In the genomic region with DNA sequence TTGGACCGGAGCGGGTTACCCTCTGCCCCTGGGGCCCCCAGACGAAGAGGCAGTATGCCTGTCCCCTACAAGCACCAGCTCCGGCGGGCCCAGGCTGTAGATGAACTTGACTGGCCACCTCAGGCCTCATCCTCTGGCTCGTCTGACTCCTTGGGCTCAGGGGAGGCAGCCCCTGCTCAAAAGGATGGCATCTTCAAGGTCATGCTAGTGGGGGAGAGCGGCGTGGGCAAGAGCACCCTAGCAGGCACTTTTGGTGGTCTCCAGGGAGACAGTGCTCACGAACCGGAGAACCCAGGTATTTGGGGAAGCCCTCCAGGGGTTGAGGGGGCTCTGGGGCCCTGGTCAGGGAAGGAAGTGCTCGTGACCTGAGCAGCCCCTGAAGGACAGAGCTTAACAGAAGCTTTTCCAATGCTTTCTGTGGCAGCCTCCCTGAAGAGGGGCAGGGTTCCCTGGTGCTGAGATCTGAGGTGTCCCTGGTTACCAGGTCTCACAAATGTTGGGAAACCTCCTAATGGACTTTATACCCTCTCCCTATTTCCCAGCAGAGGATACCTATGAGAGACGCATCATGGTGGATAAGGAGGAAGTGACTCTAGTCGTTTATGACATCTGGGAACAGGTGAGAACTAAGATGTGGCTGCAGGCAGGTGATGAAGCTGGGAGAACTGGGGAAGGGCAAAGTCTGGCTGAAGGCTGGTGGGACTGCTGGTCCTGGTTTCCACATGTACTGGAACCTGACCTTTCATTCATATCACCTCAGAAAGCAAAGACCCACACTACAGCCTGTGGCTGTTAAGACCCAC, we compare ENCODE assay signal across 17 cellular contexts. TPM values are rescaled to one million over a fixed set of nuclear protein-coding genes. Genes with fewer than 3 reads are reported as not detected.
DNase-seq lines count a peak whose midpoint lies in the region; ATAC-seq and TF ChIP-seq lines count a peak whose summit lies in the region.
"Had no signal": no experiment of that assay in that cellular context is flagged by ENCODE, and none has a peak within 500 bp of the region (broad histone marks: within the 10 kb centered on the region; RNA-seq: fewer than 3 reads in every experiment).

No MANE protein-coding gene starts in this region.

- peaks cover 0 to 14% (median 0%) of the 10 kb centered on the region in 11 experiments; a peak in 8 of 22 replicates for H3K27me3 ChIP-seq in BLaER1 treated with 17β-estradiol and CSF1 and Interleukin-3, amounts not matched to agents 10 nM and 100 nM
- H3K27me3 ChIP-seq in heart right ventricle: peaks cover 0 to 10% (median 3%) of the 10 kb centered on the region in 7 donors

- peaks cover 32% of the 10 kb centered on the region for H3K27me3 Mint-ChIP-seq in dendritic cell treated with granulocyte-macrophage colony-stimulating factor and Interleukin-4, amounts not matched to agents 40 ng/mL and 50 ng/mL, for 4 days
- peaks cover 4% of the 10 kb centered on the region for H3K27me3 Mint-ChIP-seq in nephron progenitor cell (ENCODE audit: low read depth, poor library complexity)
- H3K27me3 Mint-ChIP-seq: activated naive CD8-positive, alpha-beta T cell treated with anti-CD3 and anti-CD28 coated beads, Interleukin-2, amount 50 U/mL, for 24 hours had no signal

- H3K27ac ChIP-seq in BLaER1 treated with 17β-estradiol and CSF1 and Interleukin-3, amounts not matched to agents 10 nM and 100 nM: no peak overlapping the region
- H3K27ac ChIP-seq in heart right ventricle: no peak overlapping the region

- no peaks in the 10 kb centered on the region for H3K9me3 Mint-ChIP-seq in dendritic cell treated with granulocyte-macrophage colony-stimulating factor and Interleukin-4, amounts not matched to agents 40 ng/mL and 50 ng/mL, for 4 days
- H3K9me3 Mint-ChIP-seq in nephron progenitor cell: no peaks in the 10 kb centered on the region
- H3K9me3 Mint-ChIP-seq: activated naive CD8-positive, alpha-beta T cell treated with anti-CD3 and anti-CD28 coated beads, Interleukin-2, amount 50 U/mL, for 24 hours; activated T-helper 1 cell treated with anti-CD3 and anti-CD28 coated beads, Interleukin-12 subunit alpha, Interleukin-12 subunit beta, Interleukin-2, Interleukin-4 antibody, amounts not matched to agents 30 ng/mL and 10 ng/mL and 1 ng/mL, durations not matched to agents 14 hours and 24 hours and 36 hours; T-helper 2 cell treated with Interferon-gamma antibody and Interleukin-4, amounts not matched to agents 5 μg/mL and 100 μg/mL, for 36 hours had no signal

- H3K4me1 Mint-ChIP-seq in dendritic cell treated with granulocyte-macrophage colony-stimulating factor and Interleukin-4, amounts not matched to agents 40 ng/mL and 50 ng/mL, for 4 days (ENCODE audit: low read depth): peaks cover 52% of the 10 kb centered on the region
- peaks cover 68% of the 10 kb centered on the region for H3K4me1 Mint-ChIP-seq in nephron progenitor cell

- H3K9me3 ChIP-seq in BLaER1 treated with 17β-estradiol and CSF1 and Interleukin-3, amounts not matched to agents 10 nM and 100 nM (replicated peaks in 1 of 11): no peaks in the 10 kb centered on the region
- no peaks in the 10 kb centered on the region for H3K9me3 ChIP-seq in heart right ventricle

- peak overlapping the region; percentile 18 to 91 (median 72); a peak in 20 of 22 replicates for H3K4me2 ChIP-seq in BLaER1 treated with 17β-estradiol and CSF1 and Interleukin-3, amounts not matched to agents 10 nM and 100 nM

- ATAC-seq in heart right ventricle: no peak
- ATAC-seq: activated naive CD8-positive, alpha-beta T cell treated with anti-CD3 and anti-CD28 coated beads, Interleukin-2, amount 50 U/mL, for 24 hours; PC-3; sciatic nerve had no signal

- peak; percentile 9 for DNase-seq in GM10266 (ENCODE audit: extremely low spot score)
- no peak for DNase-seq in nephron progenitor cell
- DNase-seq in NCI-H748 treated with DMSO at 0.1 percent for 48 hours (lab: John Stamatoyannopoulos, UW): no peak
- no peak for DNase-seq in GM19240 (ENCODE audit: insufficient read length, low spot score)
- no peak for DNase-seq in effector CD8-positive, alpha-beta T cell (lab: John Stamatoyannopoulos, UW)
- DNase-seq in heart right ventricle: no peak
- DNase-seq: activated CD4-positive, CD25-positive, alpha-beta regulatory T cell; activated naive CD8-positive, alpha-beta T cell treated with anti-CD3 and anti-CD28 coated beads, Interleukin-2, amount 50 U/mL, for 24 hours; dermis blood vessel endothelial cell; NCI-H1417 treated with DMSO at 0.1 percent for 48 hours; PC-3; stimulated activated naive CD4-positive, alpha-beta T cell had no signal

- H3K27ac Mint-ChIP-seq in dendritic cell treated with granulocyte-macrophage colony-stimulating factor and Interleukin-4, amounts not matched to agents 40 ng/mL and 50 ng/mL, for 4 days: peak overlapping the region; percentile 71
- H3K27ac Mint-ChIP-seq in nephron progenitor cell: peak overlapping the region; percentile 91
- H3K27ac Mint-ChIP-seq: activated naive CD8-positive, alpha-beta T cell treated with anti-CD3 and anti-CD28 coated beads, Interleukin-2, amount 50 U/mL, for 24 hours; activated T-helper 1 cell treated with anti-CD3 and anti-CD28 coated beads, Interleukin-12 subunit alpha, Interleukin-12 subunit beta, Interleukin-2, Interleukin-4 antibody, amounts not matched to agents 30 ng/mL and 10 ng/mL and 1 ng/mL, durations not matched to agents 14 hours and 24 hours and 36 hours; T-helper 2 cell treated with Interferon-gamma antibody and Interleukin-4, amounts not matched to agents 5 μg/mL and 100 μg/mL, for 36 hours had no signal

- intact Hi-C loops in dendritic cell treated with granulocyte-macrophage colony-stimulating factor and Interleukin-4, amounts not matched to agents 40 ng/mL and 50 ng/mL, for 4 days (cut with micrococcal nuclease): no loop called here
- intact Hi-C loops in heart right ventricle (cut with DNase I): no loop called here

- TF ChIP-seq CTCF in GM10266 (IDR thresholded peaks at IDR 0.05; ENCODE audit: control insufficient read depth, insufficient read depth, low read depth, missing control alignments) (no peak), nephron progenitor cell (IDR thresholded peaks at IDR 0.05) (no peak), heart right ventricle (IDR thresholded peaks at IDR 0.05) (no peak)

- H3K36me3 Mint-ChIP-seq in dendritic cell treated with granulocyte-macrophage colony-stimulating factor and Interleukin-4, amounts not matched to agents 40 ng/mL and 50 ng/mL, for 4 days (ENCODE audit: low read depth): no peaks in the 10 kb centered on the region
- H3K36me3 Mint-ChIP-seq in nephron progenitor cell (ENCODE audit: low read depth): no peaks in the 10 kb centered on the region

- WGBS in heart right ventricle, 2 donors: 93 to 94% methylated on average over 13 of the region's 13 CpGs

- peaks cover 0 to 7% (median 0%) of the 10 kb centered on the region in 11 experiments; a peak in 3 of 22 replicates for H4K20me1 ChIP-seq in BLaER1 treated with 17β-estradiol and CSF1 and Interleukin-3, amounts not matched to agents 10 nM and 100 nM

- no peak overlapping the region for H3K4me3 Mint-ChIP-seq in dendritic cell treated with granulocyte-macrophage colony-stimulating factor and Interleukin-4, amounts not matched to agents 40 ng/mL and 50 ng/mL, for 4 days
- H3K4me3 Mint-ChIP-seq in nephron progenitor cell: peak overlapping the region; percentile 94
- H3K4me3 Mint-ChIP-seq: activated naive CD8-positive, alpha-beta T cell treated with anti-CD3 and anti-CD28 coated beads, Interleukin-2, amount 50 U/mL, for 24 hours had no signal

- H3K4me3 ChIP-seq in BLaER1 treated with 17β-estradiol and CSF1 and Interleukin-3, amounts not matched to agents 10 nM and 100 nM: no peak overlapping the region
- H3K4me3 ChIP-seq in heart right ventricle: no peak overlapping the region

- H3K4me1 ChIP-seq in BLaER1 treated with 17β-estradiol and CSF1 and Interleukin-3, amounts not matched to agents 10 nM and 100 nM: peaks cover 59 to 84% (median 80%) of the 10 kb centered on the region in 10 experiments
- H3K4me1 ChIP-seq in heart right ventricle: peaks cover 0 to 31% (median 7%) of the 10 kb centered on the region in 9 donors

- peak overlapping the region in 1 of 11 experiments; percentile 12; a peak in 1 of 22 replicates for H3K9ac ChIP-seq in BLaER1 treated with 17β-estradiol and CSF1 and Interleukin-3, amounts not matched to agents 10 nM and 100 nM

- peaks cover 0 to 4% (median 0%) of the 10 kb centered on the region in 11 experiments; a peak in 4 of 22 replicates for H3K36me3 ChIP-seq in BLaER1 treated with 17β-estradiol and CSF1 and Interleukin-3, amounts not matched to agents 10 nM and 100 nM
- peaks cover 0 to under 1% (median 0%) of the 10 kb centered on the region in 9 donors for H3K36me3 ChIP-seq in heart right ventricle

RNA-seq across cellular contexts. Expression of a gene that starts 1.9 kb away (rescaled TPM):
- total RNA-seq in heart right ventricle: under 1 TPM in 4 of 10 donors, not detected in 6; 0.14 to 0.25 (median 0.18) TPM
- under 1 TPM; 0.07 to 0.22 TPM for polyA plus RNA-seq in heart right ventricle
- total RNA-seq: dermis blood vessel endothelial cell had no signal

RNA-seq across cellular contexts. Expression of a gene that starts 13.4 kb away (rescaled TPM):
- total RNA-seq in heart right ventricle: 100 to 1,000 TPM in 1 of 10 donors, 10 to 100 TPM in 9; 39.3 to 101 (median 50.9) TPM
- 10 to 100 TPM; 10.3 to 38.4 TPM for polyA plus RNA-seq in heart right ventricle

RNA-seq across cellular contexts. Expression of a gene that starts 34.0 kb away (rescaled TPM):
- total RNA-seq in heart right ventricle: 10 to 100 TPM; 27.8 to 58.1 (median 36.1) TPM
- polyA plus RNA-seq in heart right ventricle: 10 to 100 TPM; 24.0 to 30.1 TPM

RNA-seq across cellular contexts. Expression of a gene that starts 44.3 kb away (rescaled TPM):
- 10 to 100 TPM; 41.5 to 52.6 (median 48.2) TPM for total RNA-seq in heart right ventricle
- 10 to 100 TPM in 1 of 2 donors, 1 to 10 TPM in 1; 7.8 to 75.1 TPM for polyA plus RNA-seq in heart right ventricle

RNA-seq across cellular contexts. Expression of a gene that starts 48.5 kb away (rescaled TPM):
- total RNA-seq in heart right ventricle: 10 to 100 TPM; 13.6 to 43.3 (median 20.2) TPM
- 10 to 100 TPM; 24.8 to 27.4 TPM for polyA plus RNA-seq in heart right ventricle
